ENCODE assay signal across 31 cellular contexts in genomic region chr2:119136872-119137271, GRCh38. TPM values are rescaled to one million over a fixed set of nuclear protein-coding genes. Genes with fewer than 3 reads are reported as not detected.
"Had no signal": no experiment of that assay in that cellular context is flagged by ENCODE, and none has a peak within 500 bp of the region (broad histone marks: within the 10 kb centered on the region; RNA-seq: fewer than 3 reads in every experiment).

No MANE protein-coding gene starts in this region.

- H3K27me3 ChIP-seq: colonic mucosa had no signal

- H3K36me3 Mint-ChIP-seq: mesothelial cell of epicardium had no signal

- H3K4me1 ChIP-seq: colonic mucosa, esophagus squamous epithelium, gastrocnemius medialis, heart right ventricle, left lung, lower lobe of right lung had no signal

- H3K4me1 Mint-ChIP-seq: mesothelial cell of epicardium had no signal

- H3K9me3 ChIP-seq: colonic mucosa, esophagus squamous epithelium, gastrocnemius medialis, heart right ventricle, left lung, lower lobe of right lung had no signal

- ATAC-seq: effector memory CD8-positive, alpha-beta T cell; gastrocnemius medialis; left cardiac atrium; left lung; left ventricle myocardium superior; lower lobe of right lung had no signal

- H3K36me3 ChIP-seq: colonic mucosa, esophagus squamous epithelium, gastrocnemius medialis, heart right ventricle, left lung, lower lobe of right lung had no signal

- H3K4me3 ChIP-seq: colonic mucosa, esophagus squamous epithelium, gastrocnemius medialis, heart right ventricle, left lung, lower lobe of right lung had no signal

- H3K9me3 Mint-ChIP-seq: dendritic cell treated with granulocyte-macrophage colony-stimulating factor and Interleukin-4, amounts not matched to agents 40 ng/mL and 50 ng/mL, for 4 days; effector memory CD8-positive, alpha-beta T cell; mesothelial cell of epicardium had no signal

- H3K27ac ChIP-seq: colonic mucosa, epithelial cell of prostate, esophagus squamous epithelium, gastrocnemius medialis, heart right ventricle, left lung, lower lobe of right lung had no signal

- H3K4me3 Mint-ChIP-seq: dendritic cell treated with granulocyte-macrophage colony-stimulating factor and Interleukin-4, amounts not matched to agents 40 ng/mL and 50 ng/mL, for 4 days; effector memory CD8-positive, alpha-beta T cell; mesothelial cell of epicardium had no signal

- H3K27ac Mint-ChIP-seq: dendritic cell treated with granulocyte-macrophage colony-stimulating factor and Interleukin-4, amounts not matched to agents 40 ng/mL and 50 ng/mL, for 4 days; effector memory CD8-positive, alpha-beta T cell; mesothelial cell of epicardium had no signal

- FAIRE-seq: endothelial cell of umbilical vein, islet of Langerhans, keratinocyte had no signal

- DNase-seq: colonic mucosa; cortex of kidney; effector CD8-positive, alpha-beta T cell; effector memory CD8-positive, alpha-beta T cell; erythroblast; esophagus squamous epithelium; foreskin melanocyte; gastrocnemius medialis; glutamatergic neuron; head of caudate nucleus; heart right ventricle; hippocampal formation; left cardiac atrium; left ventricle myocardium superior; lower lobe of right lung; mesenchymal stem cell had no signal

RNA-seq across cellular contexts. Expression of gene C1QL2, which starts 21.7 kb away (rescaled TPM):
- total RNA-seq: colonic mucosa, dermis microvascular lymphatic vessel endothelial cell, endothelial cell of umbilical vein, esophagus mucosa, esophagus squamous epithelium, gastrocnemius medialis, glomerular endothelial cell, heart right ventricle, kidney epithelial cell, left cardiac atrium, left lung, left ventricle myocardium superior, lower lobe of right lung, lung microvascular endothelial cell, mesenteric fat pad, mesothelial cell of epicardium, mononuclear cell, mucosa of gallbladder had no signal
- polyA plus RNA-seq: endothelial cell of umbilical vein, keratinocyte had no signal
